ENCODE assay signal across 9 cellular contexts in the genomic region with DNA sequence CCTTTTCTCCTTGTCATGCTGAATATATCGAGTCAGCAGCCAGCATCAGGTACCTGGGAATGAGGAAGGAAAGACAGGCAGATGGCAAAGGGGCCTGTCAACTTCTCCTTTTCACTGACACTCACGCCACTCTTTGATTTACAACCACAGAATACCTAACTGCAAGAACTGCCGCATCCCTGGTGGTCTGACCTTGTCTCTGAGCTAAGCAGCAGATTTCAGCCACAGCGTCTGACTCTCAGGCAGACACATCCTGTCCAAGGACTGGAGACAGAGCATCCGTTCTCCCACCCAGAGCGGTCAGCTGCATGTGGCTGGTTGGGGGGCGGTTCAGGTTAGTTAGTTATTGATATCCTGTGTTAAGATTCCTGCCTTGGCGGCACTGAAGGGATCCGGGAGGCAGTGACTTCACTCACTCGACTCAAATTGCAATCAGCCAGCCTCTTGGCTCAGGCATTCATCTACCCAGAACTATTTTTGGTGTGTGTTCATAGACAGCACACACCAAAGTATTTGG. TPM values are rescaled to one million over a fixed set of nuclear protein-coding genes. Genes with fewer than 3 reads are reported as not detected.
DNase-seq lines count a peak whose midpoint lies in the region; ATAC-seq, FAIRE-seq and TF ChIP-seq lines count a peak whose summit lies in the region.
"Had no signal": no experiment of that assay in that cellular context is flagged by ENCODE, and none has a peak within 500 bp of the region (broad histone marks: within the 10 kb centered on the region; RNA-seq: fewer than 3 reads in every experiment).

No MANE protein-coding gene starts in this region.

- no peaks in the 10 kb centered on the region for H3K9me3 Mint-ChIP-seq in HFFc6

- DNase-seq in AG08395 (ENCODE audit: low spot score) (peak; percentile 48), K562 (ENCODE audit: extremely low read depth in 1 of 4, low spot score in 3 of 4) (peak in 2 of 4 experiments; percentile 30 to 47), HFFc6 (no peak), spleen (no peak), 8988T (no peak)
- no peak for DNase-seq in stimulated activated CD4-positive, alpha-beta T cell treated with anti-CD3 and anti-CD28 coated beads, Interleukin-12 subunit alpha, Interleukin-12 subunit beta, amount 100 ng/mL, for 4 hours
- DNase-seq: CD4-positive, CD25-positive, alpha-beta regulatory T cell had no signal

- H3K9me3 ChIP-seq in K562 (replicated peaks; ENCODE audit: control insufficient read depth, insufficient read depth, low read depth, low read length) (no peaks in the 10 kb centered on the region), spleen (no peaks in the 10 kb centered on the region)

- H3K27me3 ChIP-seq in K562 (ENCODE audit: control insufficient read depth in 2 of 2, insufficient read depth in 2 of 2, low read length in 2 of 2) (no peaks in the 10 kb centered on the region), spleen (replicated peaks in 1 of 7) (no peaks in the 10 kb centered on the region)

- peaks cover 12% of the 10 kb centered on the region for H3K4me1 Mint-ChIP-seq in HFFc6 (ENCODE audit: low read depth)

- H3K36me3 ChIP-seq in K562 (ENCODE audit: control insufficient read depth, insufficient read depth, low read length) (no peaks in the 10 kb centered on the region), spleen (no peaks in the 10 kb centered on the region)

- H3K27ac Mint-ChIP-seq in HFFc6: no peak overlapping the region
- H3K27ac Mint-ChIP-seq: CD4-positive, CD25-positive, alpha-beta regulatory T cell had no signal

- H3K79me2 ChIP-seq in K562 (ENCODE audit: control insufficient read depth, insufficient read depth, low read length): no peaks in the 10 kb centered on the region

- TF ChIP-seq POLR2A in K562 (conservative IDR thresholded peaks at IDR 0.05) (no peak), spleen (IDR thresholded peaks at IDR 0.05) (no peak)

- peak overlapping the region in 1 of 2 experiments; percentile 46; a peak in 1 of 4 replicates for H3K9ac ChIP-seq in K562 (ENCODE audit: insufficient read depth in 1 of 2, low read depth in 2 of 2, low read length in 2 of 2)

- POLR2A ChIA-PET in K562 (lab: Yijun Ruan, JAX): interaction anchor here (1.0 to 1.5 kb wide), 2 partner anchors 11 to 13 kb away, joined by 3 to 15 read pairs; a partner anchor contains a TSS

- H3K27ac ChIP-seq in K562 (ENCODE audit: extremely low read depth, low read depth, low read length): no peak overlapping the region; the same call in 2 of the 3 replicates
- H3K27ac ChIP-seq in spleen: peak overlapping the region in 4 of 8 donors; percentile 58 to 70 (median 59)

- FAIRE-seq in K562 (lab: Jason Lieb, UNC): no peak

- H2AFZ ChIP-seq in K562 (ENCODE audit: low read depth, low read length): peak overlapping the region; percentile 18; the same call in 1 of the 2 replicates

- BruUV-seq in K562 (replicated peaks; lab: Mats Ljungman, UMichigan): no TSS peak

- in situ Hi-C loops in K562 (cut with MboI): no loop called here

- TF ChIP-seq CTCF in K562 (IDR thresholded peaks at IDR 0.05 in 2 of 3, conservative IDR thresholded peaks at IDR 0.05 in 1 of 3; ENCODE audit: insufficient read depth in 2 of 3, low read depth in 1 of 3, low read length in 3 of 3) (no peak), HFFc6 (IDR thresholded peaks at IDR 0.05) (no peak), spleen (IDR thresholded peaks at IDR 0.05 in 8 of 11, conservative IDR thresholded peaks at IDR 0.05 in 3 of 11) (no peak)

- no peak for TF ChIP-seq RAD21 in K562 (CRISPR knock-in tag; conservative IDR thresholded peaks at IDR 0.05 in 1 of 2, IDR thresholded peaks at IDR 0.05 in 1 of 2)

- H3K4me3 ChIP-seq in K562 (no peak overlapping the region), spleen (peak overlapping the region in 1 of 8 donors; percentile 44)

- CTCF ChIA-PET in K562 (lab: Yijun Ruan, JAX; ENCODE audit: low intra/inter-chr PET ratio): no interaction called here

- H3K36me3 Mint-ChIP-seq in HFFc6 (ENCODE audit: low read depth): no peaks in the 10 kb centered on the region
- H3K36me3 Mint-ChIP-seq: CD4-positive, CD25-positive, alpha-beta regulatory T cell had no signal

- ATAC-seq in GM19452 (IDR thresholded peaks at IDR 0.05; ENCODE audit: unreplicated experiment) (peak; percentile 95), HG03521 (IDR thresholded peaks at IDR 0.05; ENCODE audit: unreplicated experiment) (peak; percentile 90), K562 (peak; percentile 28)

- peaks cover 25 to 41% of the 10 kb centered on the region in 2 experiments for H3K4me1 ChIP-seq in K562 (replicated peaks in 1 of 2; ENCODE audit: control insufficient read depth in 2 of 2, insufficient read depth in 2 of 2, low read length in 2 of 2)
- peaks cover 0 to 34% (median 16%) of the 10 kb centered on the region in 6 donors for H3K4me1 ChIP-seq in spleen

- no peaks in the 10 kb centered on the region for H3K9me1 ChIP-seq in K562 (ENCODE audit: control insufficient read depth, insufficient read depth, low read length)

- H3K4me3 Mint-ChIP-seq in HFFc6: no peak overlapping the region
- H3K4me3 Mint-ChIP-seq: CD4-positive, CD25-positive, alpha-beta regulatory T cell had no signal

- no peak overlapping the region for H3K4me2 ChIP-seq in K562 (ENCODE audit: insufficient read depth, low read length)

- H4K20me1 ChIP-seq in K562 (replicated peaks; ENCODE audit: control insufficient read depth, insufficient read depth, low read length): no peaks in the 10 kb centered on the region

- peak; percentile 42; the same call in 1 of the 2 replicates for TF ChIP-seq EP300 in K562 (IDR thresholded peaks at IDR 0.05; ENCODE audit: low read length)

- WGBS in K562 (ENCODE audit: insufficient coverage, low coverage, missing lambda C conversion rate): 40% methylated on average over 10 of the region's 10 CpGs
- WGBS in spleen, 5 donors: 11 to 22% (median 18%) methylated on average over 10 of the region's 10 CpGs

- intact Hi-C loops in K562 (cut with micrococcal nuclease) (no loop called here), spleen (cut with DNase I; ENCODE audit: low total_unique reads) (no loop called here)

- H3K27me3 Mint-ChIP-seq in HFFc6 (ENCODE audit: insufficient read depth): 0 out of 2 replicates have a peak, but pooled peaks cover 2% of the 10 kb centered on the region

TF ChIP-seq in K562, 482 proteins besides CTCF, POLR2A, EP300 and RAD21 (continues in another document):
- TF ChIP-seq ZFP36 (IDR thresholded peaks at IDR 0.05; ENCODE audit: low read depth, low read length, partially characterized antibody): no peak
- TF ChIP-seq, protein P1, sequence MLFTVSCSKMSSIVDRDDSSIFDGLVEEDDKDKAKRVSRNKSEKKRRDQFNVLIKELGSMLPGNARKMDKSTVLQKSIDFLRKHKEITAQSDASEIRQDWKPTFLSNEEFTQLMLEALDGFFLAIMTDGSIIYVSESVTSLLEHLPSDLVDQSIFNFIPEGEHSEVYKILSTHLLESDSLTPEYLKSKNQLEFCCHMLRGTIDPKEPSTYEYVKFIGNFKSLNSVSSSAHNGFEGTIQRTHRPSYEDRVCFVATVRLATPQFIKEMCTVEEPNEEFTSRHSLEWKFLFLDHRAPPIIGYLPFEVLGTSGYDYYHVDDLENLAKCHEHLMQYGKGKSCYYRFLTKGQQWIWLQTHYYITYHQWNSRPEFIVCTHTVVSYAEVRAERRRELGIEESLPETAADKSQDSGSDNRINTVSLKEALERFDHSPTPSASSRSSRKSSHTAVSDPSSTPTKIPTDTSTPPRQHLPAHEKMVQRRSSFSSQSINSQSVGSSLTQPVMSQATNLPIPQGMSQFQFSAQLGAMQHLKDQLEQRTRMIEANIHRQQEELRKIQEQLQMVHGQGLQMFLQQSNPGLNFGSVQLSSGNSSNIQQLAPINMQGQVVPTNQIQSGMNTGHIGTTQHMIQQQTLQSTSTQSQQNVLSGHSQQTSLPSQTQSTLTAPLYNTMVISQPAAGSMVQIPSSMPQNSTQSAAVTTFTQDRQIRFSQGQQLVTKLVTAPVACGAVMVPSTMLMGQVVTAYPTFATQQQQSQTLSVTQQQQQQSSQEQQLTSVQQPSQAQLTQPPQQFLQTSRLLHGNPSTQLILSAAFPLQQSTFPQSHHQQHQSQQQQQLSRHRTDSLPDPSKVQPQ (CRISPR knock-in tag; IDR thresholded peaks at IDR 0.05; ENCODE audit: borderline replicate concordance): no peak
- TF ChIP-seq, protein P2, sequence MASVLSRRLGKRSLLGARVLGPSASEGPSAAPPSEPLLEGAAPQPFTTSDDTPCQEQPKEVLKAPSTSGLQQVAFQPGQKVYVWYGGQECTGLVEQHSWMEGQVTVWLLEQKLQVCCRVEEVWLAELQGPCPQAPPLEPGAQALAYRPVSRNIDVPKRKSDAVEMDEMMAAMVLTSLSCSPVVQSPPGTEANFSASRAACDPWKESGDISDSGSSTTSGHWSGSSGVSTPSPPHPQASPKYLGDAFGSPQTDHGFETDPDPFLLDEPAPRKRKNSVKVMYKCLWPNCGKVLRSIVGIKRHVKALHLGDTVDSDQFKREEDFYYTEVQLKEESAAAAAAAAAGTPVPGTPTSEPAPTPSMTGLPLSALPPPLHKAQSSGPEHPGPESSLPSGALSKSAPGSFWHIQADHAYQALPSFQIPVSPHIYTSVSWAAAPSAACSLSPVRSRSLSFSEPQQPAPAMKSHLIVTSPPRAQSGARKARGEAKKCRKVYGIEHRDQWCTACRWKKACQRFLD (CRISPR knock-in tag; IDR thresholded peaks at IDR 0.05): peak; percentile 60; the same call in 1 of the 2 replicates

RNA-seq across cellular contexts. Expression of a gene that starts 11.2 kb away (rescaled TPM):
- 2.1 and 3.8 TPM in 2 replicates for total RNA-seq in K562 (2011; cell fraction: chromatin; rRNA removed; ENCODE audit: low replicate concordance)
- total RNA-seq in K562 (2011; cell fraction: nucleolus; rRNA removed): 1.3 and 1.7 TPM in 2 replicates
- total RNA-seq in K562 (2011; cell fraction: nucleoplasm; rRNA removed): 2.2 and 4.4 TPM in 2 replicates
- total RNA-seq in K562 (2014; rRNA removed) (not detected in 2 replicates), K562 (2014; rRNA removed; fragmentation: Illumina TruSeq; extraction: Trizol) (0.76 and 0.96 TPM in 2 replicates), K562 (2015; rRNA removed; fragmentation: Illumina TruSeq; extraction: Trizol) (0.53 TPM in 1 of 2 replicates, not detected in the other), K562 (2021) (1.7 and 2.0 TPM in 2 replicates), spleen (1 to 10 TPM; 1.4 to 3.0 (median 2.1) TPM)
- polyA plus RNA-seq in K562 (2011; rRNA removed) (2.8 and 4.0 TPM in 2 replicates), K562 (2014; fragmentation: Illumina TruSeq; extraction: Trizol) (0.80 and 1.5 TPM in 2 replicates), K562 (2014; fragmentation: Nextera tagmentation; extraction: Ambion mirVana) (under 1 TPM; 0.55 to 0.63 TPM), K562 (2014; rRNA removed) (0.53 and 1.4 TPM in 2 replicates), spleen (1 to 10 TPM in 2 of 3 donors, under 1 TPM in 1; 0.86 to 1.4 (median 1.2) TPM)
- 0.18 and 0.71 TPM in 2 replicates for polyA plus RNA-seq in K562 (2011; cell fraction: cytosol; rRNA removed)
- 2.7 and 4.3 TPM in 2 replicates for polyA plus RNA-seq in K562 (2011; cell fraction: nucleus; rRNA removed)
- polyA plus RNA-seq in K562 (2012): 2.8 and 6.9 TPM in 2 replicates
- 1.8 and 2.2 TPM in 2 replicates for polyA minus RNA-seq in K562 (2011; rRNA and poly(A)+ RNA removed)
- not detected in 2 replicates for polyA minus RNA-seq in K562 (2011; cell fraction: cytosol; rRNA and poly(A)+ RNA removed)
- not detected in 2 replicates for polyA minus RNA-seq in K562 (2011; cell fraction: nucleus; rRNA and poly(A)+ RNA removed)
- total RNA-seq in HFFc6 (2021; fragmentation: NEBNext Ultra II Directional; extraction: Animal tissue kit (Norgen Biotek cat#: 25700)): 1 to 10 TPM; 1.7 to 3.7 (median 2.9) TPM

Comparison
In these comparisons a context has a peak if more than half of its experiments do, and no peak if none do; other contexts are left out.
1. ATAC-seq: peak in every context shown above with its lines; median percentile 95 in GM19452; 90 in HG03521; 28 in K562.